ENCODE assay signal across 7 cellular contexts in the genomic region with DNA sequence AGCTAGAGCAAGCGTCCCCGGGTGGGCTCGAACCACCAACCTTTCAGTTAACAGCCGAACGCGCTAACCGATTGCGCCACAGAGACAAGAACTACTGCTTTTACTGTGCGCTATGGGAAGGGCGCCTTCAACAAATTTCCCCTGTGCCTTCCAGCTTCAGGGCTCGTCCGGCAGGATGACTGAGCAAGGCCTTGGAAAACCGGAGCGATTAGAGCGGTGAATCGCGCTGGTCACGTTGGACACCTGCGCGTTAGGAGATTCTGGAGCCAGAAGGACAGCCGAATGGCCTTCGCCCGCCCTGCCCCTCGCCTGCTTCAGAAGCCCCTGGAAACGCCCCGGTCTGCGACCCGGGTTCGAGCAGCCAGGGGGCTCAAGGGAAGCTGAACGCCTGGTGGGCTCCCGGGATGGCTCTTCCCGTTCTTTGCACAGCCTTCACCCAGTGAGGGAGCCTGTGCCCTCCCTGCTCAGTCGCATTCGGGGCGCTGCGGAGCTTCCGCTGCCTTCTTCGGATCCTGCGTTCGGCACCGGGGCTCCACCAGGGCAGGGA. TPM values are rescaled to one million over a fixed set of nuclear protein-coding genes. Genes with fewer than 3 reads are reported as not detected.
DNase-seq lines count a peak whose midpoint lies in the region; ATAC-seq and TF ChIP-seq lines count a peak whose summit lies in the region.
"Not testable (repeated sequence)": the region's sequence is repeated elsewhere in the genome, so short reads cannot be mapped to it uniquely, and the experiment has no call there.

No MANE protein-coding gene starts in this region.

- not testable (repeated sequence) for H3K27ac Mint-ChIP-seq in activated naive CD4-positive, alpha-beta T cell treated with anti-CD3 and anti-CD28 coated beads, Interleukin-2, amount 10 ng/mL, durations not matched to agents 7 days and 5 days; dendritic cell treated with granulocyte-macrophage colony-stimulating factor and Interleukin-4, amounts not matched to agents 40 ng/mL and 50 ng/mL, for 4 days
- H3K27ac Mint-ChIP-seq in mesothelial cell of epicardium, result peak overlapping the region; percentile 43

- H3K4me3 Mint-ChIP-seq in activated naive CD4-positive, alpha-beta T cell treated with anti-CD3 and anti-CD28 coated beads, Interleukin-2, amount 10 ng/mL, durations not matched to agents 7 days and 5 days, result peak overlapping the region; percentile 50
- peak overlapping the region; percentile 66 for H3K4me3 Mint-ChIP-seq in dendritic cell treated with granulocyte-macrophage colony-stimulating factor and Interleukin-4, amounts not matched to agents 40 ng/mL and 50 ng/mL, for 4 days
- peak overlapping the region; percentile 64 for H3K4me3 Mint-ChIP-seq in mesothelial cell of epicardium

- not testable (repeated sequence) for H3K9me3 Mint-ChIP-seq in activated naive CD4-positive, alpha-beta T cell treated with anti-CD3 and anti-CD28 coated beads, Interleukin-2, amount 10 ng/mL, durations not matched to agents 7 days and 5 days; dendritic cell treated with granulocyte-macrophage colony-stimulating factor and Interleukin-4, amounts not matched to agents 40 ng/mL and 50 ng/mL, for 4 days; mesothelial cell of epicardium

- not testable (repeated sequence) for H3K4me1 Mint-ChIP-seq in activated naive CD4-positive, alpha-beta T cell treated with anti-CD3 and anti-CD28 coated beads, Interleukin-2, amount 10 ng/mL, durations not matched to agents 7 days and 5 days; dendritic cell treated with granulocyte-macrophage colony-stimulating factor and Interleukin-4, amounts not matched to agents 40 ng/mL and 50 ng/mL, for 4 days (ENCODE audit: low read depth); mesothelial cell of epicardium

- peaks cover 17% of the 10 kb centered on the region for H3K27me3 Mint-ChIP-seq in activated naive CD4-positive, alpha-beta T cell treated with anti-CD3 and anti-CD28 coated beads, Interleukin-2, amount 10 ng/mL, durations not matched to agents 7 days and 5 days
- H3K27me3 Mint-ChIP-seq in dendritic cell treated with granulocyte-macrophage colony-stimulating factor and Interleukin-4, amounts not matched to agents 40 ng/mL and 50 ng/mL, for 4 days, result peaks cover 20% of the 10 kb centered on the region
- H3K27me3 Mint-ChIP-seq in mesothelial cell of epicardium (ENCODE audit: low read depth), result peaks cover 14% of the 10 kb centered on the region

- H3K36me3 Mint-ChIP-seq in activated naive CD4-positive, alpha-beta T cell treated with anti-CD3 and anti-CD28 coated beads, Interleukin-2, amount 10 ng/mL, durations not matched to agents 7 days and 5 days; dendritic cell treated with granulocyte-macrophage colony-stimulating factor and Interleukin-4, amounts not matched to agents 40 ng/mL and 50 ng/mL, for 4 days (ENCODE audit: low read depth); mesothelial cell of epicardium: not testable (repeated sequence)

- not testable (repeated sequence) for H3K27ac ChIP-seq in smooth muscle cell (ENCODE audit: low read depth)

- not testable (repeated sequence) for TF ChIP-seq CTCF in WI38 (IDR thresholded peaks at IDR 0.05; ENCODE audit: low read depth, low read length); mesothelial cell of epicardium (IDR thresholded peaks at IDR 0.05; ENCODE audit: unreplicated experiment); smooth muscle cell (IDR thresholded peaks at IDR 0.05; ENCODE audit: borderline replicate concordance, insufficient read depth, poor library complexity, severe bottlenecking)

- H3K36me3 ChIP-seq in smooth muscle cell (ENCODE audit: low read depth), result not testable (repeated sequence)

- not testable (repeated sequence) for H3F3A ChIP-seq in smooth muscle cell (ENCODE audit: low read depth)

- H3K9me3 ChIP-seq in smooth muscle cell (replicated peaks; ENCODE audit: low read depth), result not testable (repeated sequence)

- WGBS in smooth muscle cell (ENCODE audit: low lambda C conversion rate), result 2% methylated on average over 25 of the region's 41 CpGs

- peak overlapping the region; percentile 77 for H2AFZ ChIP-seq in smooth muscle cell (ENCODE audit: low read depth)

- not testable (repeated sequence) for H3K4me1 ChIP-seq in smooth muscle cell (ENCODE audit: low read depth)

- H3K4me3 ChIP-seq in WI38 (ENCODE audit: low read depth, low read length), result 0 out of 2 replicates have a peak overlapping the region, but pooled peaks have one; percentile 14
- peak overlapping the region; percentile 50 for H3K4me3 ChIP-seq in smooth muscle cell

- not testable (repeated sequence) for H3K79me2 ChIP-seq in smooth muscle cell (ENCODE audit: low read depth)

- intact Hi-C loops in dendritic cell treated with granulocyte-macrophage colony-stimulating factor and Interleukin-4, amounts not matched to agents 40 ng/mL and 50 ng/mL, for 4 days (cut with micrococcal nuclease); Right ventricle myocardium inferior (cut with DNase I): not testable (repeated sequence)

- not testable (repeated sequence) for H3K27me3 ChIP-seq in smooth muscle cell (ENCODE audit: low read depth)

- H3K4me2 ChIP-seq in smooth muscle cell, result peak overlapping the region; percentile 88

- not testable (repeated sequence) for H4K20me1 ChIP-seq in smooth muscle cell (ENCODE audit: low read depth)

- DNase-seq in HCEC 1CT (peak; percentile 5), Right ventricle myocardium inferior (ENCODE audit: missing footprints) (peak; percentile 9)
- peak; percentile 25 for DNase-seq in activated naive CD4-positive, alpha-beta T cell treated with anti-CD3 and anti-CD28 coated beads, Interleukin-2, amount 10 ng/mL, durations not matched to agents 7 days and 5 days
- DNase-seq in mesothelial cell of epicardium (ENCODE audit: low spot score in 2 of 2, unreplicated experiment in 2 of 2); smooth muscle cell (lab: John Stamatoyannopoulos, UW; ENCODE audit: unreplicated experiment): not testable (repeated sequence)

- ATAC-seq in Right ventricle myocardium inferior, result not testable (repeated sequence)

- CTCF ChIA-PET in activated naive CD4-positive, alpha-beta T cell treated with anti-CD3 and anti-CD28 coated beads, Interleukin-2, amount 10 ng/mL, durations not matched to agents 7 days and 5 days (lab: Charles Lee), result not testable (repeated sequence)

- H3K9ac ChIP-seq in smooth muscle cell (ENCODE audit: low read depth), result not testable (repeated sequence)

RNA-seq across cellular contexts. Expression of gene NBPF20, which starts 50.0 kb away (rescaled TPM):
- 0.57 TPM for total RNA-seq in Right ventricle myocardium inferior
- 4.5 to 5.0 TPM (median 4.9 TPM) in 3 replicates for total RNA-seq in mesothelial cell of epicardium
- 2.6 and 3.3 TPM in 2 replicates for total RNA-seq in smooth muscle cell
- polyA plus RNA-seq in smooth muscle cell, result 0.91 and 1.7 TPM in 2 replicates
